In the genomic region with DNA sequence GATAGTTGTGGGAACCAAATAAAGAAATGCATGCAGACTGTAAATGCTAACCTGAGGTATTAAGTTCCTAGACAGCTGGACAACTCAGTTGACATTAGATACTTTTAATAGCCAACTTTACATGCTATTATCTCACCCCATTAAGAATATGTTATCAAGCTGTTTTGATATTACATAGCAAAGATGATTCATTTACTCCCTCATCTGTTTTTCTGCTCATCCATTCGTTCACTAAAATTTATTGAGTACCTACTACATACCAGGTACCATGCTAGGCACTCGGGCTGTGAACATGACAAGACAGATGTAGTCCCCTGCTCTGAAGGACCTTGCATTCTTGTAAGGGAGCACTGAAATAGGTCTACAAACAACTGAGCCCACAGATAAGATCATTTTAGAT, we compare ENCODE assay signal across 1 cellular context.
TF ChIP-seq lines count a peak whose summit lies in the region.

No MANE protein-coding gene starts in this region.

TF ChIP-seq in IMR-90, 13 proteins besides CTCF, POLR2A, EP300 and RAD21:
- TF ChIP-seq RFX5 (IDR thresholded peaks at IDR 0.05; ENCODE audit: low read depth, low read length) = no peak
